ENCODE assay signal across 1 cellular context in genomic region chr7:14911077-14911476, GRCh38.
A peak's percentile ranks its signal among the peaks of the same experiment; 100 is the strongest.
TF ChIP-seq lines count a peak whose summit lies in the region.

No MANE protein-coding gene starts in this region.

TF ChIP-seq in A549, 52 proteins besides CTCF, POLR2A, EP300 and RAD21 (continued from another document):
- TF ChIP-seq REST (IDR thresholded peaks at IDR 0.05): peak; percentile 34; the same call in 1 of the 2 replicates
- no peak for TF ChIP-seq POLR2AphosphoS2 (conservative IDR thresholded peaks at IDR 0.05; ENCODE audit: low read length)
TF ChIP-seq in A549: peak in this region for 1.
